Comparison of ENCODE assay signal across 5 cellular contexts in genomic region chr10:125189162-125189561, GRCh38.
"Had no signal": no experiment of that assay in that cellular context is flagged by ENCODE, and none has a peak within 500 bp of the region (broad histone marks: within the 10 kb centered on the region; RNA-seq: fewer than 3 reads in every experiment).

No MANE protein-coding gene starts in this region.

- H3K4me3 ChIP-seq: GM23338, K562 had no signal

- ATAC-seq: GM23338, K562 had no signal

- H3K4me2 ChIP-seq: GM23338 had no signal

- DNase-seq: H9, HCEC 1CT, IMR-90 had no signal
